Comparison of ENCODE assay signal across 26 cellular contexts in genomic region chr3:35042210-35042960, GRCh38.
DNase-seq lines count a peak whose midpoint lies in the region; ATAC-seq and TF ChIP-seq lines count a peak whose summit lies in the region.
"Had no signal": no experiment of that assay in that cellular context is flagged by ENCODE, and none has a peak within 500 bp of the region (broad histone marks: within the 10 kb centered on the region; RNA-seq: fewer than 3 reads in every experiment).

No MANE protein-coding gene starts in this region.

- H3K4me3 ChIP-seq in mucosa of descending colon = no peak overlapping the region
- H3K4me3 ChIP-seq: BLaER1 treated with 17β-estradiol and CSF1 and Interleukin-3, amounts not matched to agents 10 nM and 100 nM; GM12878; lower lobe of right lung; Peyer's patch; SJSA1; spleen had no signal

- no peaks in the 10 kb centered on the region for H3K4me1 ChIP-seq in mucosa of descending colon (ENCODE audit: low read depth)
- H3K4me1 ChIP-seq: BLaER1 treated with 17β-estradiol and CSF1 and Interleukin-3, amounts not matched to agents 10 nM and 100 nM; Caco-2; lower lobe of right lung; SJSA1; spleen had no signal

- no peaks in the 10 kb centered on the region for H3K9me3 ChIP-seq in mucosa of descending colon
- H3K9me3 ChIP-seq: BLaER1 treated with 17β-estradiol and CSF1 and Interleukin-3, amounts not matched to agents 10 nM and 100 nM; Caco-2; lower lobe of right lung; Peyer's patch; SJSA1 had no signal

- H3K36me3 ChIP-seq in mucosa of descending colon (ENCODE audit: low read depth) = no peaks in the 10 kb centered on the region
- H3K36me3 ChIP-seq: BLaER1 treated with 17β-estradiol and CSF1 and Interleukin-3, amounts not matched to agents 10 nM and 100 nM; lower lobe of right lung; Peyer's patch; SJSA1; spleen had no signal

- peak; percentile 65 for DNase-seq in DMS153 (lab: John Stamatoyannopoulos, UW)
- DNase-seq in NCI-H1092 treated with DMSO at 0.1 percent for 48 hours (lab: John Stamatoyannopoulos, UW) = peak; percentile 94
- peak; percentile 32 to 71 for DNase-seq in SHP77 (lab: John Stamatoyannopoulos, UW)
- DNase-seq in mucosa of descending colon = peak in 1 of 3 donors; percentile 25
- DNase-seq in GF-D8 (lab: John Stamatoyannopoulos, UW) = no peak
- no peak for DNase-seq in activated gamma-delta T cell (lab: John Stamatoyannopoulos, UW)
- DNase-seq: activated CD4-positive, alpha-beta T cell treated with anti-CD3 and anti-CD28 coated beads, Interleukin-2, amount 50 U/mL, for 4 hours; activated CD4-positive, CD25-positive, alpha-beta regulatory T cell; activated naive CD4-positive, alpha-beta T cell treated with anti-CD3 and anti-CD28 coated beads, Interleukin-2, amount 10 ng/mL, durations not matched to agents 7 days and 5 days; activated T-cell treated with anti-CD3 and anti-CD28 coated beads, Interleukin-2, amount 50 U/mL, for 72 hours; amniotic stem cell; Caco-2; DND-41; effector CD8-positive, alpha-beta T cell; Karpas-422; lower lobe of right lung; NCI-H187 treated with DMSO at 0.1 percent for 48 hours; NCI-H524; retina; spleen; trophoblast cell had no signal

- intact Hi-C loops in mucosa of descending colon (cut with DNase I, micrococcal nuclease) = no loop called here

- ATAC-seq in mucosa of descending colon = peak; percentile 88
- ATAC-seq in HG03439 (IDR thresholded peaks at IDR 0.05; ENCODE audit: unreplicated experiment) = no peak
- ATAC-seq: activated T-cell treated with anti-CD3 and anti-CD28 coated beads, Interleukin-2, amount 50 U/mL, for 72 hours; GM12878; lower lobe of right lung had no signal

- no peak for TF ChIP-seq CTCF in mucosa of descending colon (IDR thresholded peaks at IDR 0.05)

Comparison
In these comparisons a context has a peak if more than half of its experiments do, and no peak if none do; other contexts are left out.
1. DNase-seq: peak in DMS153 (single experiment), NCI-H1092 treated with DMSO at 0.1 percent for 48 hours (single experiment) and SHP77 (2 of 2); none in GF-D8 (single experiment) and activated gamma-delta T cell (single experiment).